In genomic region chr11:66579017-66579606, GRCh38 we compare ENCODE assay signal across 8 cellular contexts. TPM values are rescaled to one million over a fixed set of nuclear protein-coding genes. Genes with fewer than 3 reads are reported as not detected.
DNase-seq lines count a peak whose midpoint lies in the region; ATAC-seq, FAIRE-seq and TF ChIP-seq lines count a peak whose summit lies in the region.

No MANE protein-coding gene starts in this region.

- peaks cover 6% of the 10 kb centered on the region for H3K9me3 ChIP-seq in thoracic aorta

- FAIRE-seq in frontal cortex (lab: Jason Lieb, UNC) = no peak

- H3K4me3 Mint-ChIP-seq in osteocyte (ENCODE audit: unreplicated experiment) = no peak overlapping the region

- TF ChIP-seq CTCF in BJ (IDR thresholded peaks at IDR 0.05; ENCODE audit: insufficient read depth, low read depth, low read length) = peak; percentile 86
- peak; percentile 75 for TF ChIP-seq CTCF in HL-60 (IDR thresholded peaks at IDR 0.05; ENCODE audit: insufficient read depth, low read length)
- TF ChIP-seq CTCF in RWPE1 (conservative IDR thresholded peaks at IDR 0.05; ENCODE audit: low read depth) = peak; percentile 81
- TF ChIP-seq CTCF in osteocyte (IDR thresholded peaks at IDR 0.05) = peak; percentile 87
- peak; percentile 86 for TF ChIP-seq CTCF in thoracic aorta (IDR thresholded peaks at IDR 0.05)

- no peak overlapping the region for H3K4me3 ChIP-seq in BJ (ENCODE audit: low read depth, low read length)
- H3K4me3 ChIP-seq in HL-60 (replicated peaks; ENCODE audit: insufficient read depth, low read length) = no peak overlapping the region
- no peak overlapping the region for H3K4me3 ChIP-seq in thoracic aorta

- H3K27me3 ChIP-seq in BJ (ENCODE audit: control insufficient read depth, insufficient read depth, low read length) (peaks cover 2% of the 10 kb centered on the region; the same call in 1 of the 2 replicates), HL-60 (ENCODE audit: insufficient read depth, poor library complexity, severe bottlenecking) (no peaks in the 10 kb centered on the region), thoracic aorta (replicated peaks; ENCODE audit: insufficient read depth) (no peaks in the 10 kb centered on the region)

- H3K36me3 ChIP-seq in BJ (ENCODE audit: control insufficient read depth, insufficient read depth, low read length) (no peaks in the 10 kb centered on the region), thoracic aorta (no peaks in the 10 kb centered on the region)

- POLR2A ChIA-PET in BJ (lab: Charles Lee) = no interaction called here
- POLR2A ChIA-PET in RWPE1 (lab: Yijun Ruan, JAX; ENCODE audit: low non-redundant PET) = no interaction called here

- H3K27ac ChIP-seq in HL-60 (replicated peaks) (no peak overlapping the region), RWPE1 (no peak overlapping the region), thoracic aorta (no peak overlapping the region)

- no peaks in the 10 kb centered on the region for H3K9me3 Mint-ChIP-seq in osteocyte (ENCODE audit: unreplicated experiment)

- CTCF ChIA-PET in BJ (lab: Yijun Ruan, JAX) (interaction anchor here (0.5 to 3.3 kb wide), 13 partner anchors 10 to 218 kb away, joined by 3 to 67 read pairs (median 3); partner anchors contain the start of genes CTSF and RBM4B), RWPE1 (lab: Yijun Ruan, JAX) (interaction anchor here (0.7 to 1.6 kb wide), 2 partner anchors 69 to 99 kb away, joined by 3 to 9 read pairs; no protein-coding TSS in a partner anchor)

- no peaks in the 10 kb centered on the region for H3K4me1 ChIP-seq in thoracic aorta (ENCODE audit: control insufficient read depth in 1 of 2, low read depth in 2 of 2)

- DNase-seq in BJ (ENCODE audit: low read depth) (no peak), HL-60 (ENCODE audit: low read depth in 1 of 2, low spot score in 1 of 2) (peak; percentile 47 to 60), RWPE1 (ENCODE audit: low spot score) (peak; percentile 71), activated gamma-delta T cell treated with Interleukin-2 at 50 U/mL for 16 hours (peak; percentile 74), frontal cortex (ENCODE audit: low spot score in 2 of 2) (peak; percentile 68 to 85), osteocyte (ENCODE audit: extremely low spot score, unreplicated experiment) (peak; percentile 93), thoracic aorta (ENCODE audit: low spot score) (peak; percentile 46)

- H3K36me3 Mint-ChIP-seq in osteocyte (ENCODE audit: unreplicated experiment) = no peaks in the 10 kb centered on the region

- peak; percentile 36 for ATAC-seq in thoracic aorta (ENCODE audit: insufficient number of reproducible peaks, low FRiP score, low read depth)
- ATAC-seq in HG03432 (IDR thresholded peaks at IDR 0.05; ENCODE audit: unreplicated experiment) = no peak

- peaks cover 19% of the 10 kb centered on the region for H3K27me3 Mint-ChIP-seq in osteocyte (ENCODE audit: unreplicated experiment)

- no peak overlapping the region for H3K27ac Mint-ChIP-seq in osteocyte (ENCODE audit: unreplicated experiment)

- peaks cover 6% of the 10 kb centered on the region for H3K4me1 Mint-ChIP-seq in osteocyte (ENCODE audit: unreplicated experiment)

RNA-seq across cellular contexts. Expression of gene CTSF, which starts 10.7 kb away (rescaled TPM):
- 30.4 and 44.0 TPM in 2 replicates for polyA plus RNA-seq in BJ (2011; rRNA removed)
- 8.6 and 9.0 TPM in 2 replicates for polyA minus RNA-seq in BJ (2011; rRNA and poly(A)+ RNA removed)
- 34.6 TPM for total RNA-seq in frontal cortex
- total RNA-seq in osteocyte = not detected in 2 replicates
- 100 to 1,000 TPM; 122 to 195 TPM for total RNA-seq in thoracic aorta

RNA-seq across cellular contexts. Expression of gene CCDC87, which starts 13.8 kb away (rescaled TPM):
- 0.12 and 0.15 TPM in 2 replicates for polyA plus RNA-seq in BJ (2011; rRNA removed)
- 0.19 TPM in 1 of 2 replicates, not detected in the other for polyA minus RNA-seq in BJ (2011; rRNA and poly(A)+ RNA removed)
- total RNA-seq in frontal cortex (1.2 TPM), osteocyte (0.19 and 0.39 TPM in 2 replicates), thoracic aorta (under 1 TPM in 1 of 2 donors, not detected in 1; 0.68 TPM)

RNA-seq across cellular contexts. Expression of gene CCS, which starts 13.9 kb away (rescaled TPM):
- 23.9 and 36.4 TPM in 2 replicates for polyA plus RNA-seq in BJ (2011; rRNA removed)
- polyA minus RNA-seq in BJ (2011; rRNA and poly(A)+ RNA removed) = 20.4 and 25.4 TPM in 2 replicates
- total RNA-seq in frontal cortex = 19.2 TPM
- 42.1 and 46.8 TPM in 2 replicates for total RNA-seq in osteocyte
- 10 to 100 TPM; 19.9 to 20.8 TPM for total RNA-seq in thoracic aorta

RNA-seq across cellular contexts. Expression of gene ACTN3, which starts 32.4 kb away (rescaled TPM):
- polyA plus RNA-seq in BJ (2011; rRNA removed) = not detected in 2 replicates
- not detected in 2 replicates for polyA minus RNA-seq in BJ (2011; rRNA and poly(A)+ RNA removed)
- total RNA-seq in frontal cortex = not detected
- total RNA-seq in osteocyte = 0.11 TPM in 1 of 2 replicates, not detected in the other
- total RNA-seq in thoracic aorta = not detected

RNA-seq across cellular contexts. Expression of gene ZDHHC24, which starts 33.3 kb away (rescaled TPM):
- polyA plus RNA-seq in BJ (2011; rRNA removed) = 9.1 and 11.9 TPM in 2 replicates
- 3.7 and 4.0 TPM in 2 replicates for polyA minus RNA-seq in BJ (2011; rRNA and poly(A)+ RNA removed)
- total RNA-seq in frontal cortex = 5.3 TPM
- total RNA-seq in osteocyte = 15.7 and 16.6 TPM in 2 replicates
- 10 to 100 TPM; 10.2 to 15.7 TPM for total RNA-seq in thoracic aorta

Comparison
In these comparisons a context has a peak if more than half of its experiments do, and no peak if none do; other contexts are left out.
1. RNA of gene CTSF, which starts 10.7 kb away (total RNA-seq): 122 to 195 TPM in thoracic aorta and 34.6 TPM in frontal cortex (single experiment); not detected in osteocyte; every median in the first group is over 10 times any median in the second.
2. Peak in every context shown above with its lines, with median percentiles within 50 percentile points of each other: CTCF ChIP-seq.